Comparison of ENCODE assay signal across 13 cellular contexts in genomic region chr14:63288853-63289252, GRCh38.
"Had no signal": no experiment of that assay in that cellular context is flagged by ENCODE, and none has a peak within 500 bp of the region (broad histone marks: within the 10 kb centered on the region; RNA-seq: fewer than 3 reads in every experiment).

No MANE protein-coding gene starts in this region.

- H3K4me3 ChIP-seq: breast epithelium, esophagus muscularis mucosa, right atrium auricular region, thyroid gland had no signal

- DNase-seq: activated CD4-positive, alpha-beta T cell treated with anti-CD3 and anti-CD28 coated beads for 1 hour; activated CD4-positive, alpha-beta T cell treated with anti-CD3 and anti-CD28 coated beads, Interleukin-2, amount 50 U/mL, for 48 hours; activated gamma-delta T cell treated with Interleukin-2 at 50 U/mL for 16 hours; activated naive CD8-positive, alpha-beta T cell treated with anti-CD3 and anti-CD28 coated beads, Interleukin-2, amount 10 ng/mL, durations not matched to agents 7 days and 5 days; activated T-cell treated with anti-CD3 and anti-CD28 coated beads, Interleukin-2, amount 50 U/mL, for 48 hours; aorta; glutamatergic neuron; small intestine; T-helper 9 cell; thyroid gland had no signal
